28 cellular contexts compared by ENCODE assay signal in genomic region chr13:113070855-113071254, GRCh38. TPM values are rescaled to one million over a fixed set of nuclear protein-coding genes. Genes with fewer than 3 reads are reported as not detected.
"Had no signal": no experiment of that assay in that cellular context is flagged by ENCODE, and none has a peak within 500 bp of the region (broad histone marks: within the 10 kb centered on the region; RNA-seq: fewer than 3 reads in every experiment).

No MANE protein-coding gene starts in this region.

- H3K27ac ChIP-seq: coronary artery, epithelial cell of prostate, gastrocnemius medialis, heart left ventricle, hepatocyte, left lung, lower lobe of right lung, psoas muscle, sigmoid colon, stomach, transverse colon, upper lobe of right lung, uterus had no signal

- H3K79me2 ChIP-seq: hepatocyte had no signal

- H3K36me3 ChIP-seq: gastrocnemius medialis, sigmoid colon, transverse colon, upper lobe of right lung, uterus had no signal

- DNase-seq: dermis blood vessel endothelial cell; endodermal cell; foreskin fibroblast; gastrocnemius medialis; left cardiac atrium; lower lobe of right lung; nephron progenitor cell; psoas muscle; sigmoid colon; stimulated activated CD4-positive, alpha-beta T cell treated with anti-CD3 and anti-CD28 coated beads, Interleukin-2, amount 100 ng/mL, for 24 hours; stimulated activated CD4-positive, alpha-beta T cell treated with anti-CD3 and anti-CD28 coated beads, Interleukin-4, amount 100 ng/mL, for 24 hours; stimulated activated naive CD4-positive, alpha-beta T cell treated with Interleukin-2 at 50 U/mL for 16 hours; stomach; transverse colon; upper lobe of right lung; uterus had no signal

- H2AFZ ChIP-seq: hepatocyte had no signal

- ATAC-seq: esophagus mucosa; gastrocnemius medialis; left cardiac atrium; left lung; lower lobe of right lung; naive thymus-derived CD8-positive, alpha-beta T cell; psoas muscle; right cardiac atrium; stimulated activated effector memory CD8-positive, alpha-beta T cell treated with anti-CD3 and anti-CD28 coated beads, Interleukin-12 subunit alpha, Interleukin-12 subunit beta, amount 100 ng/mL, for 72 hours; upper lobe of right lung had no signal

- H3K27ac Mint-ChIP-seq: endodermal cell; stimulated activated effector memory CD8-positive, alpha-beta T cell treated with anti-CD3 and anti-CD28 coated beads, Interleukin-12 subunit alpha, Interleukin-12 subunit beta, amount 100 ng/mL, for 72 hours had no signal

- H3K4me3 ChIP-seq: coronary artery, gastrocnemius medialis, heart left ventricle, hepatocyte, left lung, lower lobe of right lung, psoas muscle, sigmoid colon, stomach, transverse colon, upper lobe of right lung, uterus had no signal

- H3K4me3 Mint-ChIP-seq: endodermal cell; naive thymus-derived CD8-positive, alpha-beta T cell; nephron progenitor cell; stimulated activated effector memory CD8-positive, alpha-beta T cell treated with anti-CD3 and anti-CD28 coated beads, Interleukin-12 subunit alpha, Interleukin-12 subunit beta, amount 100 ng/mL, for 72 hours had no signal

- H3K4me2 ChIP-seq: hepatocyte had no signal

- H3K4me1 Mint-ChIP-seq: naive thymus-derived CD8-positive, alpha-beta T cell; nephron progenitor cell; stimulated activated effector memory CD8-positive, alpha-beta T cell treated with anti-CD3 and anti-CD28 coated beads, Interleukin-12 subunit alpha, Interleukin-12 subunit beta, amount 100 ng/mL, for 72 hours had no signal

- H3K27me3 Mint-ChIP-seq: naive thymus-derived CD8-positive, alpha-beta T cell had no signal

- H3K9me3 Mint-ChIP-seq: stimulated activated effector memory CD8-positive, alpha-beta T cell treated with anti-CD3 and anti-CD28 coated beads, Interleukin-12 subunit alpha, Interleukin-12 subunit beta, amount 100 ng/mL, for 72 hours had no signal

- H3K36me3 Mint-ChIP-seq: stimulated activated effector memory CD8-positive, alpha-beta T cell treated with anti-CD3 and anti-CD28 coated beads, Interleukin-12 subunit alpha, Interleukin-12 subunit beta, amount 100 ng/mL, for 72 hours had no signal

- H3K27me3 ChIP-seq: gastrocnemius medialis, heart left ventricle, hepatocyte, left lung, sigmoid colon, stomach, transverse colon, upper lobe of right lung, uterus had no signal

- H3K4me1 ChIP-seq: gastrocnemius medialis, heart left ventricle, left lung, lower lobe of right lung, psoas muscle, sigmoid colon, stomach, transverse colon, upper lobe of right lung, uterus had no signal

RNA-seq across cellular contexts. Expression of gene F7, which starts 34.7 kb away (rescaled TPM):
- total RNA-seq: dermis blood vessel endothelial cell, esophagus mucosa, glomerular endothelial cell, left lung, lower lobe of right lung, myocyte, osteocyte, sigmoid colon, stomach, transverse colon had no signal
- polyA plus RNA-seq: right cardiac atrium had no signal

RNA-seq across cellular contexts. Expression of gene F10, which starts 51.7 kb away (rescaled TPM):
- total RNA-seq: dermis blood vessel endothelial cell; glomerular endothelial cell; naive thymus-derived CD8-positive, alpha-beta T cell had no signal
- polyA plus RNA-seq: naive thymus-derived CD8-positive, alpha-beta T cell had no signal
